Comparison of ENCODE assay signal across 19 cellular contexts in the genomic region with DNA sequence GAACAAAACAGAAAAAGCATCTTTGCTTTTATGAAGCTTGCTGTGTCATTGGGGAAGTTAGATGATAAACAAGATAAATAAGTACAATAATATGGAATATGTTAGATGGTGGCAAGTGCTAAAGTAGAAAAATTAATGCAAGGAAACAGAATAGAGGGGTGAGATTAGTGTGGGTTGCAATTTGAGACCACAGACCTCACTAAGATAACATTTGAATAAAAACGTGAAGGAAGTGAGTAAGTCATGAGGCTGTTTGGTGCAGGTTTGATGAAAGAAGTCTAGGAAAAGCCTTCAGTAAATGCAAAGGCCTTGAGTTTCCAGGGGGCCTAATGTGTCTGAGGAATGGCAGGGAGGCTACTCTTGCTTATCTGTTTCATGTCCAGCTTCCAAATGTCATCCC.
DNase-seq lines count a peak whose midpoint lies in the region; ATAC-seq and TF ChIP-seq lines count a peak whose summit lies in the region.
"Had no signal": no experiment of that assay in that cellular context is flagged by ENCODE, and none has a peak within 500 bp of the region (broad histone marks: within the 10 kb centered on the region; RNA-seq: fewer than 3 reads in every experiment).

No MANE protein-coding gene starts in this region.

- peak overlapping the region in 1 of 3 donors; percentile 3 for H3K27ac Mint-ChIP-seq in CD4-positive, CD25-positive, alpha-beta regulatory T cell
- peak overlapping the region; percentile 1 to 69 (median 40) for H3K27ac Mint-ChIP-seq in CD8-positive, alpha-beta memory T cell
- peak overlapping the region; percentile 33 for H3K27ac Mint-ChIP-seq in central memory CD8-positive, alpha-beta T cell (ENCODE audit: low read depth)
- peak overlapping the region in 6 of 10 donors; percentile 1 to 73 (median 14) for H3K27ac Mint-ChIP-seq in naive thymus-derived CD8-positive, alpha-beta T cell
- H3K27ac Mint-ChIP-seq: CD4-positive, alpha-beta T cell; HFFc6 had no signal

- H3K18ac ChIP-seq in neuronal stem cell (ENCODE audit: low read length), result no peak overlapping the region

- TF ChIP-seq CTCF in coronary artery (IDR thresholded peaks at IDR 0.05), result no peak

- H3K9me3 ChIP-seq in CD4-positive, CD25-positive, alpha-beta regulatory T cell (ENCODE audit: control insufficient read depth in 2 of 2, low read length in 2 of 2), result peaks cover 11 to 14% of the 10 kb centered on the region in 2 experiments
- H3K9me3 ChIP-seq in CD8-positive, alpha-beta memory T cell (ENCODE audit: low read length), result no peaks in the 10 kb centered on the region
- no peaks in the 10 kb centered on the region for H3K9me3 ChIP-seq in neuronal stem cell (replicated peaks in 1 of 2; ENCODE audit: control insufficient read depth in 2 of 2, insufficient read depth in 1 of 2, low read depth in 1 of 2, low read length in 2 of 2)
- H3K9me3 ChIP-seq: BE2C had no signal

- H3K23ac ChIP-seq in neuronal stem cell (ENCODE audit: low read depth, low read length, poor library complexity), result no peak overlapping the region

- peaks cover 17% of the 10 kb centered on the region for H3K27me3 Mint-ChIP-seq in CD4-positive, CD25-positive, alpha-beta regulatory T cell
- H3K27me3 Mint-ChIP-seq in CD8-positive, alpha-beta memory T cell, result no peaks in the 10 kb centered on the region
- H3K27me3 Mint-ChIP-seq in central memory CD8-positive, alpha-beta T cell, result no peaks in the 10 kb centered on the region
- H3K27me3 Mint-ChIP-seq in naive thymus-derived CD8-positive, alpha-beta T cell, result no peaks in the 10 kb centered on the region
- H3K27me3 Mint-ChIP-seq: CD4-positive, alpha-beta T cell had no signal

- H3K9ac ChIP-seq in neuronal stem cell (ENCODE audit: low read depth, low read length, poor library complexity), result no peak overlapping the region

- no peak overlapping the region for H3K14ac ChIP-seq in neuronal stem cell (ENCODE audit: low read length)

- no peak overlapping the region for H2AFZ ChIP-seq in neuronal stem cell (ENCODE audit: low read length)

- H3K9me3 Mint-ChIP-seq in CD4-positive, CD25-positive, alpha-beta regulatory T cell, result peaks cover 0 to 29% (median 19%) of the 10 kb centered on the region in 7 donors
- H3K9me3 Mint-ChIP-seq in CD8-positive, alpha-beta memory T cell, result peaks cover 24 to 49% (median 33%) of the 10 kb centered on the region in 5 donors
- H3K9me3 Mint-ChIP-seq in central memory CD8-positive, alpha-beta T cell, result peaks cover 18% of the 10 kb centered on the region
- H3K9me3 Mint-ChIP-seq in naive thymus-derived CD8-positive, alpha-beta T cell, result peaks cover 18 to 49% (median 25%) of the 10 kb centered on the region in 9 donors

- H2BK15ac ChIP-seq in neuronal stem cell (ENCODE audit: low read length), result no peak overlapping the region

- no peak overlapping the region for H2BK5ac ChIP-seq in neuronal stem cell (ENCODE audit: low read length)

- H3K36me3 Mint-ChIP-seq in CD4-positive, CD25-positive, alpha-beta regulatory T cell, result peaks cover 21% of the 10 kb centered on the region
- peaks cover 5 to 47% (median 33%) of the 10 kb centered on the region in 3 donors for H3K36me3 Mint-ChIP-seq in CD8-positive, alpha-beta memory T cell
- peaks cover 5% of the 10 kb centered on the region for H3K36me3 Mint-ChIP-seq in central memory CD8-positive, alpha-beta T cell (ENCODE audit: insufficient read depth)
- H3K36me3 Mint-ChIP-seq in naive thymus-derived CD8-positive, alpha-beta T cell, result peaks cover 0 to 34% (median 19%) of the 10 kb centered on the region in 3 donors

- H2BK120ac ChIP-seq in neuronal stem cell (ENCODE audit: low read depth, low read length), result no peak overlapping the region

- no peak overlapping the region for H4K91ac ChIP-seq in neuronal stem cell (ENCODE audit: low read depth, low read length, poor library complexity)

- no CpG with 5 or more reads among the region's 1 CpG for WGBS in neuronal stem cell (ENCODE audit: extremely low coverage in 2 of 2, insufficient read length in 2 of 2, insufficient replicate concordance in 1 of 2), 2 donors

- no peak overlapping the region for H3K27ac ChIP-seq in CD4-positive, CD25-positive, alpha-beta regulatory T cell (ENCODE audit: insufficient read depth, low read length, poor library complexity, severe bottlenecking)
- no peak overlapping the region for H3K27ac ChIP-seq in CD8-positive, alpha-beta memory T cell (ENCODE audit: low read depth, low read length)
- H3K27ac ChIP-seq in neuronal stem cell (replicated peaks; ENCODE audit: low read length), result no peak overlapping the region
- no peak overlapping the region for H3K27ac ChIP-seq in coronary artery

- CTCF ChIA-PET in CD8-positive, alpha-beta memory T cell (lab: Charles Lee), result interaction anchor here (2.1 to 2.7 kb wide), 3 partner anchors 22 to 602 kb away, joined by 6 to 15 read pairs (median 8); no protein-coding TSS in a partner anchor

- no peak for DNase-seq in CD4-positive, CD25-positive, alpha-beta regulatory T cell
- peak in 1 of 5 donors; percentile 32 for DNase-seq in CD8-positive, alpha-beta memory T cell
- no peak for DNase-seq in central memory CD8-positive, alpha-beta T cell (ENCODE audit: low spot score in 2 of 2)
- no peak for DNase-seq in naive thymus-derived CD8-positive, alpha-beta T cell
- DNase-seq in neuronal stem cell (ENCODE audit: low spot score) (no peak), coronary artery (ENCODE audit: low spot score) (no peak), NCI-H1436 treated with DMSO at 0.1 percent for 48 hours (lab: John Stamatoyannopoulos, UW) (no peak)
- DNase-seq: ACHN; BE2C; C1 segment of cervical spinal cord; CD4-positive, alpha-beta T cell; DMS153; DMS79; GDM1; GOT3; H7; HFFc6 had no signal

- H2BK12ac ChIP-seq in neuronal stem cell (ENCODE audit: low read length), result no peak overlapping the region

- no peaks in the 10 kb centered on the region for H3K27me3 ChIP-seq in CD4-positive, CD25-positive, alpha-beta regulatory T cell (ENCODE audit: control insufficient read depth, insufficient read depth, low read length)
- no peaks in the 10 kb centered on the region for H3K27me3 ChIP-seq in CD8-positive, alpha-beta memory T cell (ENCODE audit: insufficient read depth, low read length, poor library complexity, severe bottlenecking)
- no peaks in the 10 kb centered on the region for H3K27me3 ChIP-seq in neuronal stem cell (ENCODE audit: control insufficient read depth in 3 of 3, insufficient read depth in 3 of 3, low read depth in 1 of 3, low read length in 3 of 3)
- H3K27me3 ChIP-seq: BE2C had no signal

- no peak overlapping the region for H3K4me2 ChIP-seq in neuronal stem cell (ENCODE audit: insufficient read depth, low read length, poor library complexity, severe bottlenecking)

- POLR2A ChIA-PET in CD8-positive, alpha-beta memory T cell (lab: Charles Lee), result no interaction called here
- POLR2A ChIA-PET in naive thymus-derived CD8-positive, alpha-beta T cell (lab: Charles Lee), result interaction anchor here (1.0 kb wide), 1 partner anchor 15 kb away, joined by 3 read pairs; no protein-coding TSS in a partner anchor

- no peak overlapping the region for H2AK5ac ChIP-seq in neuronal stem cell (ENCODE audit: low read depth, low read length)

- H3K4me3 Mint-ChIP-seq in CD4-positive, CD25-positive, alpha-beta regulatory T cell, result peak overlapping the region; percentile 1 to 79 (median 52)
- H3K4me3 Mint-ChIP-seq in CD8-positive, alpha-beta memory T cell, result peak overlapping the region in 6 of 7 donors; percentile 7 to 49 (median 37)
- peak overlapping the region; percentile 3 for H3K4me3 Mint-ChIP-seq in central memory CD8-positive, alpha-beta T cell
- peak overlapping the region in 3 of 10 donors; percentile 1 to 28 (median 1) for H3K4me3 Mint-ChIP-seq in naive thymus-derived CD8-positive, alpha-beta T cell
- H3K4me3 Mint-ChIP-seq: CD4-positive, alpha-beta T cell; HFFc6 had no signal

- H3K4me1 Mint-ChIP-seq in CD4-positive, CD25-positive, alpha-beta regulatory T cell, result peaks cover 9 to 52% (median 37%) of the 10 kb centered on the region in 4 donors
- H3K4me1 Mint-ChIP-seq in CD8-positive, alpha-beta memory T cell, result peaks cover 25 to 44% (median 38%) of the 10 kb centered on the region in 3 donors
- peaks cover 37% of the 10 kb centered on the region for H3K4me1 Mint-ChIP-seq in central memory CD8-positive, alpha-beta T cell
- peaks cover 19 to 39% (median 36%) of the 10 kb centered on the region in 4 donors for H3K4me1 Mint-ChIP-seq in naive thymus-derived CD8-positive, alpha-beta T cell

- peaks cover 30% of the 10 kb centered on the region for H3K4me1 ChIP-seq in CD4-positive, CD25-positive, alpha-beta regulatory T cell (ENCODE audit: control insufficient read depth, insufficient read depth, low read length, poor library complexity, severe bottlenecking)
- H3K4me1 ChIP-seq in CD8-positive, alpha-beta memory T cell (ENCODE audit: insufficient read depth, low read length), result peaks cover 17% of the 10 kb centered on the region
- peaks cover 0 to 4% of the 10 kb centered on the region in 2 donors for H3K4me1 ChIP-seq in neuronal stem cell (ENCODE audit: control insufficient read depth in 2 of 2, insufficient read depth in 1 of 2, low read depth in 1 of 2, low read length in 2 of 2)
- H3K4me1 ChIP-seq: BE2C had no signal

- no peak for ATAC-seq in CD4-positive, CD25-positive, alpha-beta regulatory T cell (ENCODE audit: low read depth in 2 of 2)
- peak; percentile 65 for ATAC-seq in central memory CD8-positive, alpha-beta T cell (replicated peaks; ENCODE audit: extremely low read depth, poor library complexity, severe bottlenecking)
- ATAC-seq in naive thymus-derived CD8-positive, alpha-beta T cell, result no peak
- no peak for ATAC-seq in GM19467 (IDR thresholded peaks at IDR 0.05; ENCODE audit: unreplicated experiment)
- ATAC-seq: HCT116 had no signal

- H3K4ac ChIP-seq in neuronal stem cell (ENCODE audit: low read length), result no peak overlapping the region

- no peaks in the 10 kb centered on the region for H3K36me3 ChIP-seq in CD4-positive, CD25-positive, alpha-beta regulatory T cell (ENCODE audit: control insufficient read depth, insufficient read depth, low read length)
- H3K36me3 ChIP-seq in CD8-positive, alpha-beta memory T cell (ENCODE audit: insufficient read depth, low read length), result no peaks in the 10 kb centered on the region
- H3K36me3 ChIP-seq in neuronal stem cell (replicated peaks in 1 of 2; ENCODE audit: control insufficient read depth in 2 of 2, insufficient read depth in 2 of 2, low read length in 2 of 2), result no peaks in the 10 kb centered on the region
- H3K36me3 ChIP-seq: BE2C had no signal

- no peak overlapping the region for H3K4me3 ChIP-seq in CD4-positive, CD25-positive, alpha-beta regulatory T cell (ENCODE audit: low read depth, low read length)
- H3K4me3 ChIP-seq in CD8-positive, alpha-beta memory T cell (ENCODE audit: low read length), result no peak overlapping the region
- H3K4me3 ChIP-seq in neuronal stem cell (ENCODE audit: low read length in 2 of 2) (no peak overlapping the region), coronary artery (no peak overlapping the region)

- no peaks in the 10 kb centered on the region for H3K79me1 ChIP-seq in neuronal stem cell (ENCODE audit: low read depth, low read length)

- no peak overlapping the region for H4K8ac ChIP-seq in neuronal stem cell (ENCODE audit: low read depth, low read length)
